Comparison of ENCODE assay signal across 1 cellular context in the genomic region with DNA sequence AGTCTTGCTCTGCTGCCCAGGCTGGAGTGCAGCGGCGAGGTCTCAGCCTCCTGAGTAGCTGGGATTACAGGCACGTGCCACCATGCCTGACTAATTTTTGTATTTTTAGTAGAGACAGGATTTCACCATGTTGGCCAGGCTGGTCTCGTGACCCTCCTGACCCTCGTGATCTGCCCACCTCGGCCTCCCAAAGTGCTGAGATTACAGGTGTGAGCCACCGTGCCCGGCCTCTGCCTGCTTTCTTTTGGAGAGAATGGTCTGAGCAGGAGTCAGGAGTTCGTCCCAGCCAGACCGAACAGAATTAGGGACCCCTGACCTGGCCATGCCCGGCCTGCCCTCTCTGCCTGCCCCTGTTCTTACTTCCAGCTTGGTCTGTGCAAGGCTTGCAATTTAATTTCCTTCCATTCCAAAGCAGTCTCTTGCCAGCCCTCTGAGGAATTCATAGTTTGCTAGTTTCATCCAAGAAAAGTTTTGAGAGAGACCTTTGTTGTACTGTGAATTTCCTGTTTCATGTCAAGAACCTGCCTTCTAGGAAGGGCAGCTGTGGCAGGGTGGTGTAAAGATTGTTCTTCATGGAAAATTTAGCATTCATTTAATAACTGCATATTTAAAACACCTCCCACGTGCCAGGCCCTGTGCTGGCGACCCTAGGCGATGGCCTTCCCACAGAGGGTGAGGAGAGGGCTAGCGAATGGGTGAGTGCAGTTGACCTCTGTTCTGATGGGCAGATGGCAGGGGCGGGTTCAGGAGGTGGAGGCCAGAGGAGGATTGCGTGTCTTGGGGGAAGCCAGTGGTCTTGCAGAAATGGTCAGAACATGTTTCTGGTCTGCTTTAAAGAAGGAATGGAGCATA.
TF ChIP-seq lines count a peak whose summit lies in the region.

No MANE protein-coding gene starts in this region.

TF ChIP-seq in WTC11, 78 proteins besides CTCF, POLR2A, EP300 and RAD21 (continued from another document):
- TF ChIP-seq, protein P1, sequence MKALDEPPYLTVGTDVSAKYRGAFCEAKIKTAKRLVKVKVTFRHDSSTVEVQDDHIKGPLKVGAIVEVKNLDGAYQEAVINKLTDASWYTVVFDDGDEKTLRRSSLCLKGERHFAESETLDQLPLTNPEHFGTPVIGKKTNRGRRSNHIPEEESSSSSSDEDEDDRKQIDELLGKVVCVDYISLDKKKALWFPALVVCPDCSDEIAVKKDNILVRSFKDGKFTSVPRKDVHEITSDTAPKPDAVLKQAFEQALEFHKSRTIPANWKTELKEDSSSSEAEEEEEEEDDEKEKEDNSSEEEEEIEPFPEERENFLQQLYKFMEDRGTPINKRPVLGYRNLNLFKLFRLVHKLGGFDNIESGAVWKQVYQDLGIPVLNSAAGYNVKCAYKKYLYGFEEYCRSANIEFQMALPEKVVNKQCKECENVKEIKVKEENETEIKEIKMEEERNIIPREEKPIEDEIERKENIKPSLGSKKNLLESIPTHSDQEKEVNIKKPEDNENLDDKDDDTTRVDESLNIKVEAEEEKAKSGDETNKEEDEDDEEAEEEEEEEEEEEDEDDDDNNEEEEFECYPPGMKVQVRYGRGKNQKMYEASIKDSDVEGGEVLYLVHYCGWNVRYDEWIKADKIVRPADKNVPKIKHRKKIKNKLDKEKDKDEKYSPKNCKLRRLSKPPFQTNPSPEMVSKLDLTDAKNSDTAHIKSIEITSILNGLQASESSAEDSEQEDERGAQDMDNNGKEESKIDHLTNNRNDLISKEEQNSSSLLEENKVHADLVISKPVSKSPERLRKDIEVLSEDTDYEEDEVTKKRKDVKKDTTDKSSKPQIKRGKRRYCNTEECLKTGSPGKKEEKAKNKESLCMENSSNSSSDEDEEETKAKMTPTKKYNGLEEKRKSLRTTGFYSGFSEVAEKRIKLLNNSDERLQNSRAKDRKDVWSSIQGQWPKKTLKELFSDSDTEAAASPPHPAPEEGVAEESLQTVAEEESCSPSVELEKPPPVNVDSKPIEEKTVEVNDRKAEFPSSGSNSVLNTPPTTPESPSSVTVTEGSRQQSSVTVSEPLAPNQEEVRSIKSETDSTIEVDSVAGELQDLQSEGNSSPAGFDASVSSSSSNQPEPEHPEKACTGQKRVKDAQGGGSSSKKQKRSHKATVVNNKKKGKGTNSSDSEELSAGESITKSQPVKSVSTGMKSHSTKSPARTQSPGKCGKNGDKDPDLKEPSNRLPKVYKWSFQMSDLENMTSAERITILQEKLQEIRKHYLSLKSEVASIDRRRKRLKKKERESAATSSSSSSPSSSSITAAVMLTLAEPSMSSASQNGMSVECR (CRISPR knock-in tag; IDR thresholded peaks at IDR 0.05; ENCODE audit: borderline replicate concordance): no peak
- TF ChIP-seq TEAD4 (CRISPR knock-in tag; IDR thresholded peaks at IDR 0.05): no peak
- no peak for TF ChIP-seq NR1H2 (CRISPR knock-in tag; IDR thresholded peaks at IDR 0.05)
- no peak for TF ChIP-seq SOX15 (CRISPR knock-in tag; IDR thresholded peaks at IDR 0.05)
- no peak for TF ChIP-seq MXD4 (CRISPR knock-in tag; IDR thresholded peaks at IDR 0.05; ENCODE audit: borderline replicate concordance)
- no peak for TF ChIP-seq PREB (CRISPR knock-in tag; IDR thresholded peaks at IDR 0.05; ENCODE audit: borderline replicate concordance)
- TF ChIP-seq AFF4 (CRISPR knock-in tag; IDR thresholded peaks at IDR 0.05; ENCODE audit: borderline replicate concordance): no peak
- TF ChIP-seq ZNF425 (CRISPR knock-in tag; conservative IDR thresholded peaks at IDR 0.05): no peak
- TF ChIP-seq ZNF317 (CRISPR knock-in tag; IDR thresholded peaks at IDR 0.05; ENCODE audit: borderline replicate concordance, low read depth): no peak
- no peak for TF ChIP-seq JAZF1 (CRISPR knock-in tag; IDR thresholded peaks at IDR 0.05)
- no peak for TF ChIP-seq TP53 (CRISPR knock-in tag; IDR thresholded peaks at IDR 0.05)
- no peak for TF ChIP-seq KAT7 (CRISPR knock-in tag; IDR thresholded peaks at IDR 0.05; ENCODE audit: borderline replicate concordance)
- TF ChIP-seq ZNF423 (CRISPR knock-in tag; IDR thresholded peaks at IDR 0.05): no peak
- TF ChIP-seq ETV6 (CRISPR knock-in tag; IDR thresholded peaks at IDR 0.05): no peak
TF ChIP-seq in WTC11: peak in this region for 0.
